ENCODE assay signal across 14 cellular contexts in genomic region chr4:6692806-6693205, GRCh38. TPM values are rescaled to one million over a fixed set of nuclear protein-coding genes. Genes with fewer than 3 reads are reported as not detected.
DNase-seq lines count a peak whose midpoint lies in the region; ATAC-seq and TF ChIP-seq lines count a peak whose summit lies in the region.
"Had no signal": no experiment of that assay in that cellular context is flagged by ENCODE, and none has a peak within 500 bp of the region (broad histone marks: within the 10 kb centered on the region; RNA-seq: fewer than 3 reads in every experiment).

No MANE protein-coding gene starts in this region.

- no peak overlapping the region for H2AFZ ChIP-seq in SK-N-SH (ENCODE audit: low read depth)

- no peak for TF ChIP-seq RAD21 in SK-N-SH (IDR thresholded peaks at IDR 0.05; ENCODE audit: low read length)

- H3K79me2 ChIP-seq in SK-N-SH (ENCODE audit: insufficient read depth) = no peaks in the 10 kb centered on the region

- H3K9me2 ChIP-seq in SK-N-SH = no peaks in the 10 kb centered on the region

- H3K4me1 ChIP-seq in urinary bladder (ENCODE audit: insufficient read depth) (peaks cover 1% of the 10 kb centered on the region), SK-N-SH (ENCODE audit: control insufficient read depth in 1 of 2, insufficient read depth in 2 of 2, low read depth in 1 of 2, low read length in 1 of 2) (peaks cover 19 to 20% of the 10 kb centered on the region in 2 experiments; a peak in 3 of 4 replicates)

- H3K27ac ChIP-seq in urinary bladder (ENCODE audit: low read depth) (peak overlapping the region; percentile 83), SK-N-SH (ENCODE audit: low read depth in 2 of 2, low read length in 1 of 2) (no peak overlapping the region)

- H3K36me3 Mint-ChIP-seq in activated naive CD4-positive, alpha-beta T cell treated with anti-CD3 and anti-CD28 coated beads, Interleukin-2, amount 10 ng/mL, durations not matched to agents 7 days and 5 days = peaks cover 9% of the 10 kb centered on the region
- peaks cover 6% of the 10 kb centered on the region for H3K36me3 Mint-ChIP-seq in activated T-helper 2 cell treated with anti-CD3 and anti-CD28 coated beads, Interferon-gamma antibody, Interleukin-2, Interleukin-4, amounts not matched to agents 10 μg/mL and 5 μg/mL and 100 μg/mL, durations not matched to agents 14 hours and 24 hours and 36 hours (ENCODE audit: low read depth)

- H3F3A ChIP-seq in SK-N-SH (replicated peaks; ENCODE audit: insufficient read depth) = peaks cover 6% of the 10 kb centered on the region

- H3K9me3 ChIP-seq in SK-N-SH = no peaks in the 10 kb centered on the region

- H3K9ac ChIP-seq in SK-N-SH = no peak overlapping the region

- no peak for ATAC-seq in HG03135 (IDR thresholded peaks at IDR 0.05; ENCODE audit: unreplicated experiment)

- no peaks in the 10 kb centered on the region for H4K20me1 ChIP-seq in SK-N-SH (ENCODE audit: insufficient read depth)

- H3K27ac Mint-ChIP-seq in activated naive CD4-positive, alpha-beta T cell treated with anti-CD3 and anti-CD28 coated beads, Interleukin-2, amount 10 ng/mL, durations not matched to agents 7 days and 5 days = peak overlapping the region; percentile 86
- H3K27ac Mint-ChIP-seq in activated T-helper 2 cell treated with anti-CD3 and anti-CD28 coated beads, Interferon-gamma antibody, Interleukin-2, Interleukin-4, amounts not matched to agents 10 μg/mL and 5 μg/mL and 100 μg/mL, durations not matched to agents 14 hours and 24 hours and 36 hours = peak overlapping the region; percentile 92

- DNase-seq in activated naive CD4-positive, alpha-beta T cell treated with anti-CD3 and anti-CD28 coated beads, Interleukin-2, amount 10 ng/mL, durations not matched to agents 7 days and 5 days = no peak
- DNase-seq in activated naive CD4-positive, alpha-beta T cell treated with anti-CD3 and anti-CD28 coated beads, Interleukin-2, amount 50 U/mL, for 16 hours = no peak
- no peak for DNase-seq in activated T-helper 2 cell treated with anti-CD3 and anti-CD28 coated beads, Interferon-gamma antibody, Interleukin-2, Interleukin-4, amounts not matched to agents 10 μg/mL and 5 μg/mL and 100 μg/mL, durations not matched to agents 14 hours and 24 hours and 36 hours (ENCODE audit: low spot score)
- DNase-seq in islet precursor cell (peak; percentile 75), SK-N-SH (no peak), DMS114 treated with DMSO at 0.1 percent for 48 hours (lab: John Stamatoyannopoulos, UW; ENCODE audit: unreplicated experiment) (no peak)
- DNase-seq: activated CD4-positive, alpha-beta T cell treated with anti-CD3 and anti-CD28 coated beads, Interleukin-2, amount 50 U/mL, for 48 hours; C1 segment of cervical spinal cord; caudate nucleus; NCI-H1436 treated with DMSO at 0.1 percent for 48 hours; RPMI8226; stimulated activated CD4-positive, alpha-beta T cell treated with anti-CD3 and anti-CD28 coated beads, Interleukin-4, amount 100 ng/mL, for 4 hours had no signal

- no peak for TF ChIP-seq CTCF in SK-N-SH (IDR thresholded peaks at IDR 0.05)

- H3K4me1 Mint-ChIP-seq in activated naive CD4-positive, alpha-beta T cell treated with anti-CD3 and anti-CD28 coated beads, Interleukin-2, amount 10 ng/mL, durations not matched to agents 7 days and 5 days = peaks cover 92% of the 10 kb centered on the region
- peaks cover 85% of the 10 kb centered on the region for H3K4me1 Mint-ChIP-seq in activated T-helper 2 cell treated with anti-CD3 and anti-CD28 coated beads, Interferon-gamma antibody, Interleukin-2, Interleukin-4, amounts not matched to agents 10 μg/mL and 5 μg/mL and 100 μg/mL, durations not matched to agents 14 hours and 24 hours and 36 hours (ENCODE audit: low read depth)

- H3K36me3 ChIP-seq in urinary bladder (ENCODE audit: insufficient read depth) (no peaks in the 10 kb centered on the region), SK-N-SH (replicated peaks in 1 of 2; ENCODE audit: control insufficient read depth in 1 of 2, insufficient read depth in 2 of 2, low read length in 1 of 2) (no peaks in the 10 kb centered on the region)

- H3K4me3 Mint-ChIP-seq in activated naive CD4-positive, alpha-beta T cell treated with anti-CD3 and anti-CD28 coated beads, Interleukin-2, amount 10 ng/mL, durations not matched to agents 7 days and 5 days = no peak overlapping the region
- H3K4me3 Mint-ChIP-seq in activated T-helper 2 cell treated with anti-CD3 and anti-CD28 coated beads, Interferon-gamma antibody, Interleukin-2, Interleukin-4, amounts not matched to agents 10 μg/mL and 5 μg/mL and 100 μg/mL, durations not matched to agents 14 hours and 24 hours and 36 hours (ENCODE audit: low read depth) = no peak overlapping the region

- H3K4me2 ChIP-seq in SK-N-SH = no peak overlapping the region

- no peak for TF ChIP-seq EP300 in SK-N-SH (IDR thresholded peaks at IDR 0.05; ENCODE audit: borderline replicate concordance in 1 of 2, low read depth in 1 of 2, low read length in 1 of 2)

- CTCF ChIA-PET in activated naive CD4-positive, alpha-beta T cell treated with anti-CD3 and anti-CD28 coated beads, Interleukin-2, amount 10 ng/mL, durations not matched to agents 7 days and 5 days (lab: Charles Lee) = interaction anchor here (0.9 to 1.0 kb wide), 2 partner anchors 18 to 20 kb away, joined by 3 to 6 read pairs; no protein-coding TSS in a partner anchor
- CTCF ChIA-PET in SK-N-SH (lab: Yijun Ruan, JAX) = no interaction called here

- intact Hi-C loops in activated T-helper 2 cell treated with anti-CD3 and anti-CD28 coated beads, Interferon-gamma antibody, Interleukin-2, Interleukin-4, amounts not matched to agents 10 μg/mL and 5 μg/mL and 100 μg/mL, durations not matched to agents 14 hours and 24 hours and 36 hours (cut with micrococcal nuclease) = no loop called here

- no peaks in the 10 kb centered on the region for H3K27me3 Mint-ChIP-seq in activated naive CD4-positive, alpha-beta T cell treated with anti-CD3 and anti-CD28 coated beads, Interleukin-2, amount 10 ng/mL, durations not matched to agents 7 days and 5 days
- no peaks in the 10 kb centered on the region for H3K27me3 Mint-ChIP-seq in activated T-helper 2 cell treated with anti-CD3 and anti-CD28 coated beads, Interferon-gamma antibody, Interleukin-2, Interleukin-4, amounts not matched to agents 10 μg/mL and 5 μg/mL and 100 μg/mL, durations not matched to agents 14 hours and 24 hours and 36 hours (ENCODE audit: low read depth)

- 47% methylated on average over 3 of the region's 3 CpGs for WGBS in urinary bladder
- WGBS in SK-N-SH (ENCODE audit: low lambda C conversion rate) = 92% methylated on average over 2 of the region's 3 CpGs

- POLR2A ChIA-PET in SK-N-SH (lab: Yijun Ruan, JAX) = interaction anchor here (1.1 to 1.8 kb wide), 2 partner anchors 19 to 30 kb away, joined by 3 to 4 read pairs; a partner anchor contains a TSS

- no peaks in the 10 kb centered on the region for H3K9me3 Mint-ChIP-seq in activated naive CD4-positive, alpha-beta T cell treated with anti-CD3 and anti-CD28 coated beads, Interleukin-2, amount 10 ng/mL, durations not matched to agents 7 days and 5 days
- no peaks in the 10 kb centered on the region for H3K9me3 Mint-ChIP-seq in activated T-helper 2 cell treated with anti-CD3 and anti-CD28 coated beads, Interferon-gamma antibody, Interleukin-2, Interleukin-4, amounts not matched to agents 10 μg/mL and 5 μg/mL and 100 μg/mL, durations not matched to agents 14 hours and 24 hours and 36 hours

- no peaks in the 10 kb centered on the region for H3K27me3 ChIP-seq in SK-N-SH (ENCODE audit: insufficient read depth)

- no peak overlapping the region for H3K4me3 ChIP-seq in urinary bladder (ENCODE audit: low read depth, low read length)
- H3K4me3 ChIP-seq in SK-N-SH (ENCODE audit: low read depth in 2 of 2, low read length in 1 of 2) = no peak overlapping the region

RNA-seq across cellular contexts. Expression of gene S100P, which starts 0.9 kb away (rescaled TPM):
- 3.4 and 5.8 TPM in 2 replicates for total RNA-seq in activated T-helper 2 cell treated with anti-CD3 and anti-CD28 coated beads, Interferon-gamma antibody, Interleukin-2, Interleukin-4, amounts not matched to agents 10 μg/mL and 5 μg/mL and 100 μg/mL, durations not matched to agents 14 hours and 24 hours and 36 hours
- total RNA-seq in urinary bladder = 88.9 TPM
- polyA plus RNA-seq in urinary bladder = 203 TPM
- polyA plus RNA-seq in SK-N-SH (2012; rRNA removed) = not detected in 2 replicates
- not detected in 2 replicates for polyA plus RNA-seq in SK-N-SH (2012; cell fraction: cytosol; rRNA removed)
- 0.25 TPM in 1 of 2 replicates, not detected in the other for polyA plus RNA-seq in SK-N-SH (2012; cell fraction: nucleus; rRNA removed)

RNA-seq across cellular contexts. Expression of gene MRFAP1L1, which starts 16.9 kb away (rescaled TPM):
- 46.6 and 49.6 TPM in 2 replicates for total RNA-seq in activated T-helper 2 cell treated with anti-CD3 and anti-CD28 coated beads, Interferon-gamma antibody, Interleukin-2, Interleukin-4, amounts not matched to agents 10 μg/mL and 5 μg/mL and 100 μg/mL, durations not matched to agents 14 hours and 24 hours and 36 hours
- 56.0 TPM for total RNA-seq in urinary bladder
- polyA plus RNA-seq in urinary bladder (73.1 TPM), SK-N-SH (2012; rRNA removed) (60.3 and 64.1 TPM in 2 replicates)
- 76.3 and 97.1 TPM in 2 replicates for polyA plus RNA-seq in SK-N-SH (2012; cell fraction: cytosol; rRNA removed)
- 29.8 and 34.5 TPM in 2 replicates for polyA plus RNA-seq in SK-N-SH (2012; cell fraction: nucleus; rRNA removed)

RNA-seq across cellular contexts. Expression of gene BLOC1S4, which starts 23.2 kb away (rescaled TPM):
- 18.2 and 20.8 TPM in 2 replicates for total RNA-seq in activated T-helper 2 cell treated with anti-CD3 and anti-CD28 coated beads, Interferon-gamma antibody, Interleukin-2, Interleukin-4, amounts not matched to agents 10 μg/mL and 5 μg/mL and 100 μg/mL, durations not matched to agents 14 hours and 24 hours and 36 hours
- 5.6 TPM for total RNA-seq in urinary bladder
- polyA plus RNA-seq in urinary bladder (12.4 TPM), SK-N-SH (2012; rRNA removed) (21.9 and 22.1 TPM in 2 replicates)
- polyA plus RNA-seq in SK-N-SH (2012; cell fraction: cytosol; rRNA removed) = 19.1 and 23.7 TPM in 2 replicates
- 11.5 and 13.3 TPM in 2 replicates for polyA plus RNA-seq in SK-N-SH (2012; cell fraction: nucleus; rRNA removed)

RNA-seq across cellular contexts. Expression of gene MRFAP1, which starts 52.3 kb away (rescaled TPM):
- total RNA-seq in activated T-helper 2 cell treated with anti-CD3 and anti-CD28 coated beads, Interferon-gamma antibody, Interleukin-2, Interleukin-4, amounts not matched to agents 10 μg/mL and 5 μg/mL and 100 μg/mL, durations not matched to agents 14 hours and 24 hours and 36 hours = 105 TPM in 2 replicates
- 81.2 TPM for total RNA-seq in urinary bladder
- polyA plus RNA-seq in urinary bladder = 384 TPM
- 247 and 416 TPM in 2 replicates for polyA plus RNA-seq in SK-N-SH (2012; rRNA removed)
- polyA plus RNA-seq in SK-N-SH (2012; cell fraction: cytosol; rRNA removed) = 294 and 306 TPM in 2 replicates
- 166 and 232 TPM in 2 replicates for polyA plus RNA-seq in SK-N-SH (2012; cell fraction: nucleus; rRNA removed)

Comparison
In these comparisons a context has a peak if more than half of its experiments do, and no peak if none do; other contexts are left out.
1. RNA of gene S100P, which starts 0.9 kb away (total RNA-seq): 88.9 TPM in urinary bladder (single experiment); 3.4 to 5.8 TPM in activated T-helper 2 cell treated with anti-CD3 and anti-CD28 coated beads, Interferon-gamma antibody, Interleukin-2, Interleukin-4, amounts not matched to agents 10 μg/mL and 5 μg/mL and 100 μg/mL, durations not matched to agents 14 hours and 24 hours and 36 hours; every median in the first group is over 10 times any median in the second.